ENCODE assay signal across 8 cellular contexts in the genomic region with DNA sequence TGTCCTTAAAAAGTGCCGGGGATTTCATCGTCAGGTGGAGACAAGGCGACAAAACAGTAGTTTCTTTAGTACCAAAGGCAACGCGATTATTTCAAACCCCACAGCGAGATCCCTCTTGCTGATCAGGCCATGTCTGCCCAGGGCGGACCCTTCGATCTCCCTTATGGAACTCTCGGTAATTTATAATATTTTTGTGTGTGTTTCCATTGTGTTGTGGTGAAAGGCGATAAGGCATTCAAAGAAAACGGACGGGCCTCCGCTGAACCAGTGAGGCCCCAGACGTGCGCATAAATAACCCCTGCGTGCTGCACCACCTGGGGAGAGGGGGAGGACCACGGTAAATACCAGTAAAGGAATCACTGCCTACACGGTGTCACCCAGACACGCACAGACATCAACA. TPM values are rescaled to one million over a fixed set of nuclear protein-coding genes. Genes with fewer than 3 reads are reported as not detected.
A peak's percentile ranks its signal among the peaks of the same experiment; 100 is the strongest.
DNase-seq lines count a peak whose midpoint lies in the region; TF ChIP-seq lines count a peak whose summit lies in the region.
"Had no signal": no experiment of that assay in that cellular context is flagged by ENCODE, and none has a peak within 500 bp of the region (broad histone marks: within the 10 kb centered on the region; RNA-seq: fewer than 3 reads in every experiment).

No MANE protein-coding gene starts in this region.

- H3K27me3 ChIP-seq in DOHH2 (ENCODE audit: control insufficient read depth, low read length) (peaks cover 47% of the 10 kb centered on the region), breast epithelium (peaks cover 10 to 76% of the 10 kb centered on the region in 2 donors), right atrium auricular region (peaks cover 38 to 68% of the 10 kb centered on the region in 2 donors)

- DNase-seq in NCI-H1105 (lab: John Stamatoyannopoulos, UW) (peak; percentile 41), breast epithelium (ENCODE audit: low spot score in 2 of 2) (no peak), nephron progenitor cell (no peak), right atrium auricular region (ENCODE audit: low spot score) (no peak), middle frontal gyrus (ENCODE audit: extremely low spot score, low spot score) (no peak)
- no peak for DNase-seq in stimulated activated CD4-positive, alpha-beta T cell treated with anti-CD3 and anti-CD28 coated beads, Interleukin-15, amount 100 ng/mL, for 24 hours
- DNase-seq: activated gamma-delta T cell had no signal

- H3K27me3 Mint-ChIP-seq in nephron progenitor cell (ENCODE audit: low read depth, poor library complexity) = peaks cover 18% of the 10 kb centered on the region

- no peaks in the 10 kb centered on the region for H3K79me2 ChIP-seq in DOHH2 (ENCODE audit: control insufficient read depth, low read length)

- peak overlapping the region; percentile 88 for H3K4me3 Mint-ChIP-seq in nephron progenitor cell

- H3K4me1 ChIP-seq in DOHH2 (ENCODE audit: control insufficient read depth, low read length) = peaks cover 20% of the 10 kb centered on the region
- H3K4me1 ChIP-seq in breast epithelium = peaks cover 5 to 14% of the 10 kb centered on the region in 2 donors
- peaks cover 0 to 57% of the 10 kb centered on the region in 2 donors for H3K4me1 ChIP-seq in right atrium auricular region

- H3K4me3 ChIP-seq in DOHH2 (ENCODE audit: low read length) (peak overlapping the region; percentile 79), breast epithelium (peak overlapping the region in 2 of 3 donors; percentile 45 to 76), right atrium auricular region (peak overlapping the region in 1 of 2 donors; percentile 42)

- H3K27ac Mint-ChIP-seq in nephron progenitor cell = no peak overlapping the region

- H3K9me3 ChIP-seq in DOHH2 (ENCODE audit: control insufficient read depth, insufficient read depth, low read length) (no peaks in the 10 kb centered on the region), breast epithelium (no peaks in the 10 kb centered on the region), right atrium auricular region (no peaks in the 10 kb centered on the region)

- no peak for TF ChIP-seq POLR2A in breast epithelium (IDR thresholded peaks at IDR 0.05)

- H3K27ac ChIP-seq in DOHH2 (ENCODE audit: low read depth, low read length) (no peak overlapping the region), breast epithelium (no peak overlapping the region), right atrium auricular region (no peak overlapping the region)

- TF ChIP-seq CTCF in DOHH2 (IDR thresholded peaks at IDR 0.05; ENCODE audit: low read depth, low read length, poor library complexity, severe bottlenecking) (no peak), breast epithelium (IDR thresholded peaks at IDR 0.05) (no peak), nephron progenitor cell (IDR thresholded peaks at IDR 0.05) (no peak), right atrium auricular region (IDR thresholded peaks at IDR 0.05) (no peak)

- no peaks in the 10 kb centered on the region for H3K9me2 ChIP-seq in DOHH2 (replicated peaks; ENCODE audit: control insufficient read depth, low read length)

- no peaks in the 10 kb centered on the region; the same call in 1 of the 2 replicates for H3F3A ChIP-seq in DOHH2 (ENCODE audit: control insufficient read depth, insufficient read depth)

- H3K4me1 Mint-ChIP-seq in nephron progenitor cell = peaks cover 63% of the 10 kb centered on the region

- intact Hi-C loops in breast epithelium (cut with DNase I; ENCODE audit: low total_unique reads) = no loop called here

- H3K4me2 ChIP-seq in DOHH2 (ENCODE audit: low read length) = peak overlapping the region; percentile 97

- H3K36me3 Mint-ChIP-seq in nephron progenitor cell (ENCODE audit: low read depth) = no peaks in the 10 kb centered on the region

- no peaks in the 10 kb centered on the region for H3K9me3 Mint-ChIP-seq in nephron progenitor cell

- H3K36me3 ChIP-seq in DOHH2 (ENCODE audit: control insufficient read depth, low read length) = no peaks in the 10 kb centered on the region
- H3K36me3 ChIP-seq in breast epithelium = no peaks in the 10 kb centered on the region
- no peaks in the 10 kb centered on the region for H3K36me3 ChIP-seq in right atrium auricular region

- no peaks in the 10 kb centered on the region for H4K20me1 ChIP-seq in DOHH2 (ENCODE audit: control insufficient read depth, insufficient read depth, low read depth, low read length)

RNA-seq across cellular contexts. Expression of a gene that starts 1.4 kb away (rescaled TPM):
- total RNA-seq in breast epithelium = under 1 TPM; 0.15 to 0.66 (median 0.48) TPM
- not detected for total RNA-seq in right atrium auricular region

RNA-seq across cellular contexts. Expression of a gene that starts 45.1 kb away (rescaled TPM):
- under 1 TPM in 1 of 3 donors, not detected in 2; 0.80 TPM for total RNA-seq in breast epithelium
- not detected for total RNA-seq in right atrium auricular region
